Comparison of ENCODE assay signal across 1 cellular context in the genomic region with DNA sequence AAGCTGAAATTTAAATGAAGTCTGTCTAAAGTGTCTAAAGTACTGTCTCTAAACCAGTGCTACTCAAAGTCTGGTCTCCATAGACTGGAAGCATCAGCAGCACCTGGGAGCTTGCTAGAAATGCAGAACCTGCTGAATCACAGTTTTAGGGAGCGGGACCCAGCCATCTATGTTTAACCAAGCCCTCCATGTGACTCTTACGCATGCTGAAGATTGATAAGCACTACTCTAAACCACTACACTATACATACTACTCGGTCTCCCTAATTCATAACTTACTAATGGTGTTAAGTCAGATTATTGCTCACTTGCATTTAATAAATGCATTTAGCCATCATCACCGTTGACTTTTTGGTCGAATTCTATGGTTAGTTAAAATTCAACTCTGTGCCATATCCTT.
TF ChIP-seq lines count a peak whose summit lies in the region.

No MANE protein-coding gene starts in this region.

TF ChIP-seq in K562, 482 proteins besides CTCF, POLR2A, EP300 and RAD21 (continued from another document and continues in another):
- TF ChIP-seq MYC (IDR thresholded peaks at IDR 0.05; ENCODE audit: low read depth, low read length) = peak; percentile 72
- no peak for TF ChIP-seq MYC (CRISPR knock-in tag; IDR thresholded peaks at IDR 0.05; ENCODE audit: borderline replicate concordance, low read depth)
- TF ChIP-seq NRF1 (conservative IDR thresholded peaks at IDR 0.05 in 1 of 2, IDR thresholded peaks at IDR 0.05 in 1 of 2) = peak; percentile 61 to 70; a peak in 3 of 4 replicates
- no peak for TF ChIP-seq E2F5 (CRISPR knock-in tag; IDR thresholded peaks at IDR 0.05)
- no peak for TF ChIP-seq KDM4B (IDR thresholded peaks at IDR 0.05; ENCODE audit: borderline replicate concordance in 2 of 2, low read depth in 1 of 2)
- TF ChIP-seq CBFA2T3 (IDR thresholded peaks at IDR 0.05) = peak; percentile 80
- no peak for TF ChIP-seq ZKSCAN3 (CRISPR knock-in tag; IDR thresholded peaks at IDR 0.05)
- TF ChIP-seq, protein P1, sequence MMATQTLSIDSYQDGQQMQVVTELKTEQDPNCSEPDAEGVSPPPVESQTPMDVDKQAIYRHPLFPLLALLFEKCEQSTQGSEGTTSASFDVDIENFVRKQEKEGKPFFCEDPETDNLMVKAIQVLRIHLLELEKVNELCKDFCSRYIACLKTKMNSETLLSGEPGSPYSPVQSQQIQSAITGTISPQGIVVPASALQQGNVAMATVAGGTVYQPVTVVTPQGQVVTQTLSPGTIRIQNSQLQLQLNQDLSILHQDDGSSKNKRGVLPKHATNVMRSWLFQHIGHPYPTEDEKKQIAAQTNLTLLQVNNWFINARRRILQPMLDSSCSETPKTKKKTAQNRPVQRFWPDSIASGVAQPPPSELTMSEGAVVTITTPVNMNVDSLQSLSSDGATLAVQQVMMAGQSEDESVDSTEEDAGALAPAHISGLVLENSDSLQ (IDR thresholded peaks at IDR 0.05) = peak; percentile 20; the same call in 1 of the 2 replicates
- TF ChIP-seq SMARCB1 (IDR thresholded peaks at IDR 0.05; ENCODE audit: insufficient read length, low read depth) = no peak
- TF ChIP-seq PTTG1 (tag; IDR thresholded peaks at IDR 0.05; ENCODE audit: low read depth) = no peak
- no peak for TF ChIP-seq ILK (tag; IDR thresholded peaks at IDR 0.05; ENCODE audit: borderline replicate concordance, low read depth)
- no peak for TF ChIP-seq GABPB1 (CRISPR knock-in tag; IDR thresholded peaks at IDR 0.05)
- TF ChIP-seq ESRRB (CRISPR knock-in tag; IDR thresholded peaks at IDR 0.05; ENCODE audit: borderline replicate concordance) = no peak
- no peak for TF ChIP-seq ZNF407 (IDR thresholded peaks at IDR 0.05; ENCODE audit: low read depth)
- peak; percentile 38 to 59; a peak in 2 of 4 replicates for TF ChIP-seq KDM1A (IDR thresholded peaks at IDR 0.05)
- TF ChIP-seq PCBP2 (IDR thresholded peaks at IDR 0.05; ENCODE audit: low read depth, low read length, poor library complexity, severe bottlenecking) = no peak
- TF ChIP-seq CREBBP (IDR thresholded peaks at IDR 0.05; ENCODE audit: low read depth, low read length) = no peak
- TF ChIP-seq SMARCE1 (IDR thresholded peaks at IDR 0.05) = peak; percentile 72; the same call in 1 of the 2 replicates
- TF ChIP-seq EZH2 (IDR thresholded peaks at IDR 0.05; ENCODE audit: borderline replicate concordance, low read depth, low read length) = no peak
- TF ChIP-seq HBP1 (CRISPR knock-in tag; IDR thresholded peaks at IDR 0.05) = no peak
- no peak for TF ChIP-seq ZNF277 (CRISPR knock-in tag; IDR thresholded peaks at IDR 0.05; ENCODE audit: borderline replicate concordance)
- no peak for TF ChIP-seq HEY1 (CRISPR knock-in tag; IDR thresholded peaks at IDR 0.05; ENCODE audit: borderline replicate concordance)
- no peak for TF ChIP-seq COPS2 (conservative IDR thresholded peaks at IDR 0.05)
- TF ChIP-seq ZNF324 (CRISPR knock-in tag; IDR thresholded peaks at IDR 0.05) = no peak
- no peak for TF ChIP-seq TAF15 (IDR thresholded peaks at IDR 0.05; ENCODE audit: low read depth, low read length)
- TF ChIP-seq SIRT6 (IDR thresholded peaks at IDR 0.05; ENCODE audit: low read depth, low read length) = no peak
- peak; percentile 42; the same call in 1 of the 2 replicates for TF ChIP-seq TOE1 (IDR thresholded peaks at IDR 0.05; ENCODE audit: borderline replicate concordance)
- no peak for TF ChIP-seq TOE1 (CRISPR knock-in tag; IDR thresholded peaks at IDR 0.05; ENCODE audit: borderline replicate concordance, low read depth)
- no peak for TF ChIP-seq ERF (CRISPR knock-in tag; IDR thresholded peaks at IDR 0.05)
- TF ChIP-seq L3MBTL2 (IDR thresholded peaks at IDR 0.05) = peak; percentile 69
- TF ChIP-seq, protein P2, sequence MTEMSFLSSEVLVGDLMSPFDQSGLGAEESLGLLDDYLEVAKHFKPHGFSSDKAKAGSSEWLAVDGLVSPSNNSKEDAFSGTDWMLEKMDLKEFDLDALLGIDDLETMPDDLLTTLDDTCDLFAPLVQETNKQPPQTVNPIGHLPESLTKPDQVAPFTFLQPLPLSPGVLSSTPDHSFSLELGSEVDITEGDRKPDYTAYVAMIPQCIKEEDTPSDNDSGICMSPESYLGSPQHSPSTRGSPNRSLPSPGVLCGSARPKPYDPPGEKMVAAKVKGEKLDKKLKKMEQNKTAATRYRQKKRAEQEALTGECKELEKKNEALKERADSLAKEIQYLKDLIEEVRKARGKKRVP (CRISPR knock-in tag; IDR thresholded peaks at IDR 0.05) = no peak
- TF ChIP-seq SMARCC2 (IDR thresholded peaks at IDR 0.05; ENCODE audit: low read depth) = peak; percentile 58; the same call in 1 of the 2 replicates
- TF ChIP-seq ZNF778 (CRISPR knock-in tag; IDR thresholded peaks at IDR 0.05) = no peak
- no peak for TF ChIP-seq KLF1 (tag; IDR thresholded peaks at IDR 0.05)
- TF ChIP-seq PHB2 (IDR thresholded peaks at IDR 0.05; ENCODE audit: low read depth) = no peak
- TF ChIP-seq PBX2 (CRISPR knock-in tag; IDR thresholded peaks at IDR 0.05; ENCODE audit: low read depth) = no peak
- no peak for TF ChIP-seq PBX2 (tag; conservative IDR thresholded peaks at IDR 0.05; ENCODE audit: low read depth)
- peak; percentile 49 for TF ChIP-seq MTA2 (IDR thresholded peaks at IDR 0.05; ENCODE audit: low read depth)
- TF ChIP-seq ZNF695 (CRISPR knock-in tag; IDR thresholded peaks at IDR 0.05) = no peak
- TF ChIP-seq CBX5 (IDR thresholded peaks at IDR 0.05; ENCODE audit: borderline replicate concordance, low read depth) = no peak
- TF ChIP-seq ZBTB7A (IDR thresholded peaks at IDR 0.05; ENCODE audit: borderline replicate concordance, control insufficient read depth, low read depth, low read length) = no peak
- no peak for TF ChIP-seq SFPQ (IDR thresholded peaks at IDR 0.05; ENCODE audit: low read depth, low read length)
- TF ChIP-seq, protein P3, sequence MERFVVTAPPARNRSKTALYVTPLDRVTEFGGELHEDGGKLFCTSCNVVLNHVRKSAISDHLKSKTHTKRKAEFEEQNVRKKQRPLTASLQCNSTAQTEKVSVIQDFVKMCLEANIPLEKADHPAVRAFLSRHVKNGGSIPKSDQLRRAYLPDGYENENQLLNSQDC (CRISPR knock-in tag; IDR thresholded peaks at IDR 0.05) = no peak
